Comparison of ENCODE assay signal across 25 cellular contexts in genomic region chr18:36397033-36397432, GRCh38.
"Had no signal": no experiment of that assay in that cellular context is flagged by ENCODE, and none has a peak within 500 bp of the region (broad histone marks: within the 10 kb centered on the region; RNA-seq: fewer than 3 reads in every experiment).

No MANE protein-coding gene starts in this region.

- H3K9me3 ChIP-seq: testis had no signal

- DNase-seq: activated CD4-positive, alpha-beta memory T cell treated with anti-CD3 and anti-CD28 coated beads for 36 hours; activated CD4-positive, alpha-beta T cell treated with anti-CD3 and anti-CD28 coated beads, Interleukin-2, amount 10 ng/mL, durations not matched to agents 24 days and 14 days; activated CD4-positive, CD25-positive, alpha-beta regulatory T cell treated with anti-CD3 and anti-CD28 coated beads, Interleukin-2, amount 50 U/mL, for 72 hours; activated CD8-positive, alpha-beta memory T cell treated with anti-CD3 and anti-CD28 coated beads, Interleukin-2, amount 50 U/mL, for 48 hours; activated T-cell treated with anti-CD3 and anti-CD28 coated beads, Interleukin-2, amount 50 U/mL, for 24 hours; anterior cingulate cortex; dorsolateral prefrontal cortex; effector memory CD4-positive, alpha-beta T cell; head of caudate nucleus; naive thymus-derived CD4-positive, alpha-beta T cell; psoas muscle; SK-N-SH; stimulated activated CD4-positive, alpha-beta T cell treated with anti-CD3 and anti-CD28 coated beads, Interleukin-2, amount 100 ng/mL, for 48 hours; stimulated activated naive CD4-positive, alpha-beta T cell treated with Interleukin-2 at 50 U/mL for 16 hours; SW 1271; T-helper 17 cell; T1000; testis; transverse colon had no signal

- H3K4me2 ChIP-seq: SK-N-SH had no signal

- H3K4me3 Mint-ChIP-seq: activated CD4-positive, alpha-beta memory T cell treated with anti-CD3 and anti-CD28 coated beads for 36 hours; activated CD4-positive, alpha-beta T cell treated with anti-CD3 and anti-CD28 coated beads, Interleukin-2, amount 10 ng/mL, durations not matched to agents 24 days and 14 days; activated T-cell treated with anti-CD3 and anti-CD28 coated beads, Interleukin-2, amount 50 U/mL, for 24 hours; naive thymus-derived CD4-positive, alpha-beta T cell; T-helper 17 cell had no signal

- H3K27ac ChIP-seq: coronary artery, dorsolateral prefrontal cortex, gastroesophageal sphincter, parathyroid adenoma, psoas muscle, testis, transverse colon had no signal

- H3K4me1 Mint-ChIP-seq: activated CD4-positive, alpha-beta T cell treated with anti-CD3 and anti-CD28 coated beads, Interleukin-2, amount 10 ng/mL, durations not matched to agents 24 days and 14 days; naive thymus-derived CD4-positive, alpha-beta T cell; T-helper 17 cell had no signal

- H3K27me3 Mint-ChIP-seq: activated CD4-positive, alpha-beta T cell treated with anti-CD3 and anti-CD28 coated beads, Interleukin-2, amount 10 ng/mL, durations not matched to agents 24 days and 14 days had no signal

- H3K27ac Mint-ChIP-seq: activated CD4-positive, alpha-beta memory T cell treated with anti-CD3 and anti-CD28 coated beads for 36 hours; activated CD4-positive, alpha-beta T cell treated with anti-CD3 and anti-CD28 coated beads, Interleukin-2, amount 10 ng/mL, durations not matched to agents 24 days and 14 days; activated naive CD4-positive, alpha-beta T cell treated with anti-CD3 and anti-CD28 coated beads, Interleukin-2, amount 50 U/mL, for 72 hours; activated T-cell treated with anti-CD3 and anti-CD28 coated beads, Interleukin-2, amount 50 U/mL, for 24 hours; naive thymus-derived CD4-positive, alpha-beta T cell; T-helper 17 cell had no signal

- ATAC-seq: activated naive CD4-positive, alpha-beta T cell treated with anti-CD3 and anti-CD28 coated beads, Interleukin-2, amount 50 U/mL, for 72 hours; gastroesophageal sphincter; left lobe of liver; naive thymus-derived CD4-positive, alpha-beta T cell; T-helper 17 cell had no signal

- H3K9me3 Mint-ChIP-seq: activated CD4-positive, alpha-beta T cell treated with anti-CD3 and anti-CD28 coated beads, Interleukin-2, amount 10 ng/mL, durations not matched to agents 24 days and 14 days; activated T-cell treated with anti-CD3 and anti-CD28 coated beads, Interleukin-2, amount 50 U/mL, for 24 hours had no signal

- H3K36me3 Mint-ChIP-seq: activated CD4-positive, alpha-beta memory T cell treated with anti-CD3 and anti-CD28 coated beads for 36 hours; activated naive CD4-positive, alpha-beta T cell treated with anti-CD3 and anti-CD28 coated beads, Interleukin-2, amount 50 U/mL, for 72 hours; naive thymus-derived CD4-positive, alpha-beta T cell had no signal

- H2AFZ ChIP-seq: parathyroid adenoma had no signal

- H3K4me3 ChIP-seq: coronary artery, dorsolateral prefrontal cortex, gastroesophageal sphincter, lung, psoas muscle, testis, transverse colon had no signal

- H3K9ac ChIP-seq: parathyroid adenoma, SK-N-SH had no signal

- H3K36me3 ChIP-seq: gastroesophageal sphincter, transverse colon had no signal

- H3K79me2 ChIP-seq: parathyroid adenoma had no signal

- H3K4me1 ChIP-seq: gastroesophageal sphincter, parathyroid adenoma, testis, transverse colon had no signal

- H3K27me3 ChIP-seq: dorsolateral prefrontal cortex, gastroesophageal sphincter, testis, transverse colon had no signal
